In genomic region chr12:121358093-121358492, GRCh38 we compare ENCODE assay signal across 25 cellular contexts.
"Had no signal": no experiment of that assay in that cellular context is flagged by ENCODE, and none has a peak within 500 bp of the region (broad histone marks: within the 10 kb centered on the region; RNA-seq: fewer than 3 reads in every experiment).

No MANE protein-coding gene starts in this region.

- H3K4me1 ChIP-seq: pancreas, testis had no signal

- H3K36me3 ChIP-seq: esophagus squamous epithelium, heart right ventricle, neutrophil, pancreas, tibial artery, upper lobe of left lung had no signal

- H3K27ac ChIP-seq: coronary artery, esophagus squamous epithelium, heart right ventricle, neutrophil, pancreas, tibial artery, upper lobe of left lung had no signal

- H3K27me3 ChIP-seq: esophagus squamous epithelium, neutrophil, pancreas, testis, upper lobe of left lung had no signal

- H3K4me3 ChIP-seq: coronary artery, esophagus squamous epithelium, heart right ventricle, lung, pancreas, testis, tibial artery, upper lobe of left lung had no signal

- H3K9me3 ChIP-seq: esophagus squamous epithelium, heart right ventricle, neutrophil, pancreas, testis, tibial artery, upper lobe of left lung had no signal

- ATAC-seq: heart right ventricle; natural killer cell treated with Interleukin-12 subunit alpha and Interleukin-12 subunit beta and Interleukin-15 and Interleukin-18, amount 100 ng/mL, for 72 hours; sciatic nerve; stimulated activated memory B cell treated with anti-CD40 and anti-IgM and Interleukin-4, amounts not matched to agents 10 μg/mL and 1 μg/mL and 100 μg/mL, for 72 hours; stimulated activated naive CD8-positive, alpha-beta T cell treated with anti-CD3 and anti-CD28 coated beads, Interleukin-15, Interleukin-2, amounts not matched to agents 100 U/mL and 50 U/mL, for 24 hours had no signal

- DNase-seq: dermis blood vessel endothelial cell; effector memory CD4-positive, alpha-beta T cell; erythroblast; esophagus squamous epithelium; foreskin melanocyte; glutamatergic neuron; heart right ventricle; hypothalamus; immature natural killer cell; islet precursor cell; kidney glomerular epithelial cell; naive B cell; pancreas; stimulated activated CD4-positive, alpha-beta T cell treated with anti-CD3 and anti-CD28 coated beads, Interleukin-4, amount 100 ng/mL, for 4 hours; stimulated activated naive CD8-positive, alpha-beta T cell treated with anti-CD3 and anti-CD28 coated beads, Interleukin-15, Interleukin-2, amounts not matched to agents 100 U/mL and 50 U/mL, for 24 hours; substantia nigra; testis; tibial artery; upper lobe of left lung had no signal
